Comparison of ENCODE assay signal across 13 cellular contexts in genomic region chr6:31407699-31408098, GRCh38. TPM values are rescaled to one million over a fixed set of nuclear protein-coding genes. Genes with fewer than 3 reads are reported as not detected.
DNase-seq lines count a peak whose midpoint lies in the region; ATAC-seq, FAIRE-seq and TF ChIP-seq lines count a peak whose summit lies in the region.
"Had no signal": no experiment of that assay in that cellular context is flagged by ENCODE, and none has a peak within 500 bp of the region (broad histone marks: within the 10 kb centered on the region; RNA-seq: fewer than 3 reads in every experiment).

No MANE protein-coding gene starts in this region.

- peak overlapping the region; percentile 25 for H3K4me3 Mint-ChIP-seq in Calu3 (ENCODE audit: low read depth, unreplicated experiment)
- peak overlapping the region; percentile 22 for H3K4me3 Mint-ChIP-seq in natural killer cell treated with Interleukin-12 subunit alpha and Interleukin-12 subunit beta and Interleukin-15 and Interleukin-18, amount 100 ng/mL, for 72 hours
- H3K4me3 Mint-ChIP-seq: GM23338 had no signal

- FAIRE-seq in bronchial epithelial cell (lab: Jason Lieb, UNC) = no peak
- FAIRE-seq: G401.6 had no signal

- H3K4me3 ChIP-seq in NB4 (ENCODE audit: low read depth, low read length) (no peak overlapping the region), bronchial epithelial cell (ENCODE audit: low read depth, low read length) (no peak overlapping the region)
- H3K4me3 ChIP-seq: GM23338, Peyer's patch had no signal

- CTCF ChIA-PET in Calu3 (lab: Charles Lee) = interaction anchor here (1.0 kb wide), 1 partner anchor 73 kb away, joined by 3 read pairs; no protein-coding TSS in a partner anchor

- DNase-seq in Calu3 = no peak
- peak; percentile 79 for DNase-seq in NB4 (ENCODE audit: low read depth)
- peak; percentile 67 for DNase-seq in bronchial epithelial cell (ENCODE audit: low read depth)
- no peak for DNase-seq in natural killer cell treated with Interleukin-12 subunit alpha and Interleukin-12 subunit beta and Interleukin-15 and Interleukin-18, amount 100 ng/mL, for 72 hours (ENCODE audit: low spot score)
- no peak for DNase-seq in OCI-M2 (lab: John Stamatoyannopoulos, UW; ENCODE audit: unreplicated experiment)
- DNase-seq in stimulated activated CD4-positive, alpha-beta T cell treated with anti-CD3 and anti-CD28 coated beads, Interleukin-2, amount 100 ng/mL, for 24 hours = no peak
- DNase-seq in cerebellar cortex (ENCODE audit: low spot score) = no peak
- DNase-seq: effector CD4-positive, alpha-beta T cell; NCI-H1694; Peyer's patch had no signal

- peaks cover 58% of the 10 kb centered on the region for H3K36me3 Mint-ChIP-seq in Calu3 (ENCODE audit: insufficient read depth, unreplicated experiment)
- no peaks in the 10 kb centered on the region for H3K36me3 Mint-ChIP-seq in natural killer cell treated with Interleukin-12 subunit alpha and Interleukin-12 subunit beta and Interleukin-15 and Interleukin-18, amount 100 ng/mL, for 72 hours

- ATAC-seq in natural killer cell treated with Interleukin-12 subunit alpha and Interleukin-12 subunit beta and Interleukin-15 and Interleukin-18, amount 100 ng/mL, for 72 hours = no peak
- ATAC-seq in GM19452 (IDR thresholded peaks at IDR 0.05; ENCODE audit: unreplicated experiment) = no peak
- ATAC-seq: GM23338 had no signal

- H3K9me3 Mint-ChIP-seq in Calu3 (ENCODE audit: low read depth, unreplicated experiment) = no peaks in the 10 kb centered on the region
- no peaks in the 10 kb centered on the region for H3K9me3 Mint-ChIP-seq in natural killer cell treated with Interleukin-12 subunit alpha and Interleukin-12 subunit beta and Interleukin-15 and Interleukin-18, amount 100 ng/mL, for 72 hours
- H3K9me3 Mint-ChIP-seq: GM23338 had no signal

- H3K4me1 Mint-ChIP-seq in Calu3 (ENCODE audit: low read depth, unreplicated experiment) = peaks cover 59% of the 10 kb centered on the region
- H3K4me1 Mint-ChIP-seq in natural killer cell treated with Interleukin-12 subunit alpha and Interleukin-12 subunit beta and Interleukin-15 and Interleukin-18, amount 100 ng/mL, for 72 hours (ENCODE audit: low read depth in 2 of 2) = peaks cover 56 to 62% of the 10 kb centered on the region in 2 donors

- TF ChIP-seq POLR2A in NB4 (IDR thresholded peaks at IDR 0.05; ENCODE audit: extremely low read depth, insufficient read length) = no peak

- peaks cover 17% of the 10 kb centered on the region for H3K36me3 ChIP-seq in bronchial epithelial cell (ENCODE audit: control insufficient read depth, insufficient read depth, low read length)

- H3K27me3 ChIP-seq in bronchial epithelial cell (ENCODE audit: control insufficient read depth, insufficient read depth, low read length) = no peaks in the 10 kb centered on the region
- H3K27me3 ChIP-seq: Peyer's patch had no signal

- H3K27me3 Mint-ChIP-seq in Calu3 (ENCODE audit: unreplicated experiment) = no peaks in the 10 kb centered on the region
- H3K27me3 Mint-ChIP-seq in natural killer cell treated with Interleukin-12 subunit alpha and Interleukin-12 subunit beta and Interleukin-15 and Interleukin-18, amount 100 ng/mL, for 72 hours = no peaks in the 10 kb centered on the region

- intact Hi-C loops in Calu3 (cut with micrococcal nuclease; ENCODE audit: unreplicated experiment) = no loop called here

- no TSS peak for BruUV-seq in Calu3 (replicated peaks; lab: Mats Ljungman, UMichigan)

- H3K27ac Mint-ChIP-seq in Calu3 (ENCODE audit: unreplicated experiment) = peak overlapping the region; percentile 19
- no peak overlapping the region for H3K27ac Mint-ChIP-seq in natural killer cell treated with Interleukin-12 subunit alpha and Interleukin-12 subunit beta and Interleukin-15 and Interleukin-18, amount 100 ng/mL, for 72 hours
- H3K27ac Mint-ChIP-seq: GM23338 had no signal

- TF ChIP-seq CTCF in Calu3 (IDR thresholded peaks at IDR 0.05; ENCODE audit: unreplicated experiment) (no peak), NB4 (IDR thresholded peaks at IDR 0.05; ENCODE audit: low read depth, low read length) (no peak), bronchial epithelial cell (IDR thresholded peaks at IDR 0.05; ENCODE audit: insufficient read depth, low read length, severe bottlenecking) (no peak)

RNA-seq across cellular contexts. Expression of gene MICA, which starts 4.3 kb away (rescaled TPM):
- total RNA-seq in Calu3 (2022) = 70.2 and 77.1 TPM in 2 replicates
- total RNA-seq in bronchial epithelial cell = 47.6 and 51.6 TPM in 2 replicates
- total RNA-seq in natural killer cell treated with Interleukin-12 subunit alpha and Interleukin-12 subunit beta and Interleukin-15 and Interleukin-18, amount 100 ng/mL, for 72 hours = 10 to 100 TPM; 14.2 to 16.9 TPM

RNA-seq across cellular contexts. Expression of gene HLA-B, which starts 50.7 kb away (rescaled TPM):
- 1,078 and 2,594 TPM in 2 replicates for total RNA-seq in Calu3 (2022)
- total RNA-seq in bronchial epithelial cell = 46.9 and 59.5 TPM in 2 replicates
- total RNA-seq in natural killer cell treated with Interleukin-12 subunit alpha and Interleukin-12 subunit beta and Interleukin-15 and Interleukin-18, amount 100 ng/mL, for 72 hours = 1,000 to 10,000 TPM; 3,852 to 7,384 TPM

Comparison
In these comparisons a context has a peak if more than half of its experiments do, and no peak if none do; other contexts are left out.
1. DNase-seq: peak in NB4 (single experiment) and bronchial epithelial cell (single experiment); none in Calu3 (single experiment), natural killer cell treated with Interleukin-12 subunit alpha and Interleukin-12 subunit beta and Interleukin-15 and Interleukin-18, amount 100 ng/mL, for 72 hours (single experiment), OCI-M2 (single experiment), stimulated activated CD4-positive, alpha-beta T cell treated with anti-CD3 and anti-CD28 coated beads, Interleukin-2, amount 100 ng/mL, for 24 hours (0 of 2) and cerebellar cortex (single experiment).
2. RNA of gene HLA-B, which starts 50.7 kb away (total RNA-seq): 3,852 to 7,384 TPM in natural killer cell treated with Interleukin-12 subunit alpha and Interleukin-12 subunit beta and Interleukin-15 and Interleukin-18, amount 100 ng/mL, for 72 hours and 1,078 to 2,594 TPM in Calu3; 46.9 to 59.5 TPM in bronchial epithelial cell; every median in the first group is over 10 times any median in the second.